Comparison of ENCODE assay signal across 12 cellular contexts in the genomic region with DNA sequence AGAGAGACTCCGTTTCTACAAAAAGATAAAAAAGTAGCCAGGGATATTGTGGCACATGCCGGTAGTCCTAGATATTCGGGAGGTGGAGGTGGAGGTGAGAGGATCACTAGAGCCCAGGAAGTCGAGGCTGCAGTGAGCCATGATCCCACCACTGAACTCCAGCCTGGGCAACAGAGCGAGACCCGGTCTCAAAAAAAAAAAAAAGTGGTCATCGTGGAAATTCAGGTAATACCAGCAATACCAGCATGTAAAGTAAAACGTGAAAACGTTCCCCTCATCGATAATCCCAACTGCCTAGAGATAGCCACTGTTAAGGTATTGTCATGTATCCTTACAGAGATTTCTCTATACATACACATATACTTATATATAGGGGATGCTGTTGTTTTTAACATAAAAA. TPM values are rescaled to one million over a fixed set of nuclear protein-coding genes. Genes with fewer than 3 reads are reported as not detected.
A peak's percentile ranks its signal among the peaks of the same experiment; 100 is the strongest.
DNase-seq lines count a peak whose midpoint lies in the region; ATAC-seq, FAIRE-seq and TF ChIP-seq lines count a peak whose summit lies in the region.
"Had no signal": no experiment of that assay in that cellular context is flagged by ENCODE, and none has a peak within 500 bp of the region (broad histone marks: within the 10 kb centered on the region; RNA-seq: fewer than 3 reads in every experiment).

No MANE protein-coding gene starts in this region.

- H3K4me3 ChIP-seq in DOHH2 (ENCODE audit: low read length): peak overlapping the region; percentile 80
- peak overlapping the region; percentile 92 for H3K4me3 ChIP-seq in MG63
- peak overlapping the region; percentile 79 for H3K4me3 ChIP-seq in neural cell (ENCODE audit: low read length)

- no peak for TF ChIP-seq RAD21 in neural cell (conservative IDR thresholded peaks at IDR 0.05)

- H3K27ac ChIP-seq in DOHH2 (ENCODE audit: low read depth, low read length) (no peak overlapping the region), neural cell (ENCODE audit: low read length) (no peak overlapping the region)

- DNase-seq in MG63: no peak
- no peak for DNase-seq in central memory CD8-positive, alpha-beta T cell (ENCODE audit: low spot score in 2 of 2)
- DNase-seq in frontal cortex (ENCODE audit: low spot score in 2 of 2): no peak
- DNase-seq: esophagus squamous epithelium, NCI-H1417 treated with DMSO at 0.1 percent for 48 hours, occipital lobe had no signal

- peak overlapping the region; percentile 73 for H3K4me2 ChIP-seq in DOHH2 (ENCODE audit: low read length)
- no peak overlapping the region for H3K4me2 ChIP-seq in neural cell (ENCODE audit: low read length)

- no peaks in the 10 kb centered on the region for H3K9me3 Mint-ChIP-seq in central memory CD8-positive, alpha-beta T cell

- no peak for TF ChIP-seq EP300 in neural cell (conservative IDR thresholded peaks at IDR 0.05; ENCODE audit: poor library complexity, severe bottlenecking)

- peak overlapping the region; percentile 99 for H3K27ac Mint-ChIP-seq in central memory CD8-positive, alpha-beta T cell (ENCODE audit: low read depth)

- peak overlapping the region; percentile 97 for H3K4me3 Mint-ChIP-seq in central memory CD8-positive, alpha-beta T cell

- no peaks in the 10 kb centered on the region for H3K9me2 ChIP-seq in DOHH2 (replicated peaks; ENCODE audit: control insufficient read depth, low read length)
- no peaks in the 10 kb centered on the region for H3K9me2 ChIP-seq in neural cell (ENCODE audit: insufficient read depth, low read length)

- H3K79me2 ChIP-seq in DOHH2 (ENCODE audit: control insufficient read depth, low read length) (peaks cover 54% of the 10 kb centered on the region), neural cell (replicated peaks; ENCODE audit: insufficient read depth, low read length) (peaks cover 12% of the 10 kb centered on the region)

- H2AFZ ChIP-seq in neural cell (ENCODE audit: low read depth, low read length): no peak overlapping the region

- no peaks in the 10 kb centered on the region for H4K20me1 ChIP-seq in DOHH2 (ENCODE audit: control insufficient read depth, insufficient read depth, low read depth, low read length)
- H4K20me1 ChIP-seq in neural cell (ENCODE audit: insufficient read depth): no peaks in the 10 kb centered on the region

- TF ChIP-seq CTCF in DOHH2 (IDR thresholded peaks at IDR 0.05; ENCODE audit: low read depth, low read length, poor library complexity, severe bottlenecking) (no peak), neural cell (IDR thresholded peaks at IDR 0.05; ENCODE audit: poor library complexity, severe bottlenecking) (no peak)

- H3K36me3 Mint-ChIP-seq in central memory CD8-positive, alpha-beta T cell (ENCODE audit: insufficient read depth): peaks cover 12% of the 10 kb centered on the region

- no peak for ATAC-seq in central memory CD8-positive, alpha-beta T cell (replicated peaks; ENCODE audit: extremely low read depth, poor library complexity, severe bottlenecking)
- ATAC-seq in GM21515 (IDR thresholded peaks at IDR 0.05; ENCODE audit: unreplicated experiment) (no peak), GM18907 (IDR thresholded peaks at IDR 0.05; ENCODE audit: unreplicated experiment) (no peak)
- ATAC-seq in activated CD4-positive, CD25-positive, alpha-beta regulatory T cell treated with anti-CD3 and anti-CD28 coated beads, Interleukin-2, amount 50 U/mL, for 24 hours: no peak

- H3K9me3 ChIP-seq in DOHH2 (ENCODE audit: control insufficient read depth, insufficient read depth, low read length) (no peaks in the 10 kb centered on the region), MG63 (no peaks in the 10 kb centered on the region), neural cell (ENCODE audit: low read length) (no peaks in the 10 kb centered on the region)
- H3K9me3 ChIP-seq: esophagus squamous epithelium, SJSA1 had no signal

- H3F3A ChIP-seq in DOHH2 (ENCODE audit: control insufficient read depth, insufficient read depth): peaks cover 5% of the 10 kb centered on the region
- H3F3A ChIP-seq in neural cell (ENCODE audit: insufficient read depth, low read length, poor library complexity, severe bottlenecking): no peaks in the 10 kb centered on the region

- H3K27me3 ChIP-seq in DOHH2 (ENCODE audit: control insufficient read depth, low read length) (no peaks in the 10 kb centered on the region), MG63 (no peaks in the 10 kb centered on the region), neural cell (ENCODE audit: insufficient read depth, low read depth, low read length) (no peaks in the 10 kb centered on the region)
- H3K27me3 ChIP-seq: esophagus squamous epithelium, SJSA1 had no signal

- no peak for FAIRE-seq in frontal cortex (lab: Jason Lieb, UNC)

- no peak overlapping the region for H3K9ac ChIP-seq in neural cell (ENCODE audit: low read length)

- H3K4me1 Mint-ChIP-seq in central memory CD8-positive, alpha-beta T cell: peaks cover 23% of the 10 kb centered on the region

- H3K27me3 Mint-ChIP-seq in central memory CD8-positive, alpha-beta T cell: no peaks in the 10 kb centered on the region

- H3K36me3 ChIP-seq in DOHH2 (ENCODE audit: control insufficient read depth, low read length): peaks cover 2% of the 10 kb centered on the region; the same call in 1 of the 2 replicates
- H3K36me3 ChIP-seq in MG63: no peaks in the 10 kb centered on the region; the same call in 1 of the 2 replicates
- H3K36me3 ChIP-seq in neural cell (ENCODE audit: insufficient read depth, low read length): no peaks in the 10 kb centered on the region
- H3K36me3 ChIP-seq: esophagus squamous epithelium had no signal

- peaks cover 13% of the 10 kb centered on the region for H3K4me1 ChIP-seq in DOHH2 (ENCODE audit: control insufficient read depth, low read length)
- H3K4me1 ChIP-seq: SJSA1 had no signal

TF ChIP-seq in neural cell, 6 proteins besides CTCF, POLR2A, EP300 and RAD21:
- no peak for TF ChIP-seq EZH2 (IDR thresholded peaks at IDR 0.05; ENCODE audit: borderline replicate concordance, insufficient read depth, low read length, poor library complexity, severe bottlenecking)
- TF ChIP-seq SMC3 (conservative IDR thresholded peaks at IDR 0.05; ENCODE audit: poor library complexity): no peak
- TF ChIP-seq POLR2AphosphoS5 (IDR thresholded peaks at IDR 0.05): no peak
- TF ChIP-seq MXI1 (conservative IDR thresholded peaks at IDR 0.05; ENCODE audit: poor library complexity, severe bottlenecking): no peak

RNA-seq across cellular contexts. Expression of a gene that starts 1.5 kb away (rescaled TPM):
- total RNA-seq in MG63 (2014; rRNA removed; shearing (Covaris generic); ENCODE audit: low replicate concordance): 72.7 and 103 TPM in 2 replicates
- polyA plus RNA-seq in neural cell: 2.5 and 3.6 TPM in 2 replicates
- 6.0 and 6.3 TPM in 2 replicates for polyA minus RNA-seq in neural cell
- 19.6 TPM for total RNA-seq in frontal cortex

RNA-seq across cellular contexts. Expression of a gene that starts 5.6 kb away (rescaled TPM):
- total RNA-seq in MG63 (2014; rRNA removed; shearing (Covaris generic); ENCODE audit: low replicate concordance): 355 and 444 TPM in 2 replicates
- 1,191 and 1,214 TPM in 2 replicates for polyA plus RNA-seq in neural cell
- 199 and 322 TPM in 2 replicates for polyA minus RNA-seq in neural cell
- total RNA-seq in frontal cortex: 79.9 TPM

RNA-seq across cellular contexts. Expression of a gene that starts 16.8 kb away (rescaled TPM):
- total RNA-seq in MG63 (2014; rRNA removed; shearing (Covaris generic); ENCODE audit: low replicate concordance): 4.2 and 6.4 TPM in 2 replicates
- 4.9 and 6.2 TPM in 2 replicates for polyA plus RNA-seq in neural cell
- 23.6 and 27.3 TPM in 2 replicates for polyA minus RNA-seq in neural cell
- total RNA-seq in frontal cortex: 15.1 TPM
